29 cellular contexts compared by ENCODE assay signal in genomic region chr15:92462771-92463170, GRCh38.
"Had no signal": no experiment of that assay in that cellular context is flagged by ENCODE, and none has a peak within 500 bp of the region (broad histone marks: within the 10 kb centered on the region; RNA-seq: fewer than 3 reads in every experiment).

No MANE protein-coding gene starts in this region.

- ATAC-seq: activated CD8-positive, alpha-beta memory T cell treated with anti-CD3 and anti-CD28 coated beads, Interleukin-2, amount 10 ng/mL, durations not matched to agents 7 days and 5 days; activated naive CD8-positive, alpha-beta T cell treated with anti-CD3 and anti-CD28 coated beads, Interleukin-2, amount 50 U/mL, for 24 hours had no signal

- H3K27ac ChIP-seq: cardiac muscle cell, PC-9, SK-N-MC, WERI-Rb-1 had no signal

- H3K4me2 ChIP-seq: PC-9 had no signal

- H2AFZ ChIP-seq: PC-9 had no signal

- H3K36me3 ChIP-seq: cardiac muscle cell, MG63, WERI-Rb-1 had no signal

- H3K9me3 ChIP-seq: MG63 had no signal

- DNase-seq: activated CD4-positive, alpha-beta memory T cell treated with anti-CD3 and anti-CD28 coated beads, Interleukin-2, amount 10 ng/mL, durations not matched to agents 7 days and 5 days; activated CD4-positive, alpha-beta T cell treated with anti-CD3 and anti-CD28 coated beads for 1 hour; activated CD4-positive, alpha-beta T cell treated with anti-CD3 and anti-CD28 coated beads for 48 hours; activated CD4-positive, CD25-positive, alpha-beta regulatory T cell; activated CD8-positive, alpha-beta memory T cell treated with anti-CD3 and anti-CD28 coated beads for 24 hours; activated CD8-positive, alpha-beta memory T cell treated with anti-CD3 and anti-CD28 coated beads, Interleukin-2, amount 10 ng/mL, durations not matched to agents 7 days and 5 days; activated CD8-positive, alpha-beta memory T cell treated with anti-CD3 and anti-CD28 coated beads, Interleukin-2, amount 50 U/mL, for 48 hours; activated effector memory CD4-positive, alpha-beta T cell treated with Interleukin-2 at 50 U/mL for 16 hours; activated naive CD4-positive, alpha-beta T cell treated with anti-CD3 and anti-CD28 coated beads, Interleukin-2, amount 10 ng/mL, durations not matched to agents 7 days and 5 days; activated naive CD8-positive, alpha-beta T cell treated with anti-CD3 and anti-CD28 coated beads, Interleukin-2, amount 50 U/mL, for 24 hours; activated T-cell treated with anti-CD3 and anti-CD28 coated beads, Interleukin-2, amount 50 U/mL, for 48 hours; anterior cingulate cortex; Karpas-422; MG63; NCI-H1048; NCI-H1105 treated with DMSO at 0.1 percent for 48 hours; NCI-H1436; NCI-H1694 treated with DMSO at 0.1 percent for 48 hours; NCI-H2029; NCI-H510A; NCI-H748 treated with DMSO at 0.1 percent for 48 hours; NK-92 treated with Interleukin-12 subunit alpha and Interleukin-12 subunit beta, amount 100 ng/mL, for 24 hours; PC-9; Right ventricle myocardium superior; T1000; WERI-Rb-1 had no signal

- H3K27me3 ChIP-seq: cardiac muscle cell, MG63 had no signal

- H3K4me3 ChIP-seq: cardiac muscle cell, MG63, PC-9, SK-N-MC had no signal

- FAIRE-seq: RCC 7860 had no signal
